In genomic region chr4:184215709-184216328, GRCh38 we compare ENCODE assay signal across 23 cellular contexts. TPM values are rescaled to one million over a fixed set of nuclear protein-coding genes. Genes with fewer than 3 reads are reported as not detected.
DNase-seq lines count a peak whose midpoint lies in the region; TF ChIP-seq lines count a peak whose summit lies in the region.
"Had no signal": no experiment of that assay in that cellular context is flagged by ENCODE, and none has a peak within 500 bp of the region (broad histone marks: within the 10 kb centered on the region; RNA-seq: fewer than 3 reads in every experiment).

No MANE protein-coding gene starts in this region.

- no peak overlapping the region for H3K23ac ChIP-seq in neuronal stem cell (ENCODE audit: low read depth, low read length, poor library complexity)

- no peaks in the 10 kb centered on the region for H3K79me1 ChIP-seq in neuronal stem cell (ENCODE audit: low read depth, low read length)

- H3K4me3 ChIP-seq in neuronal stem cell (ENCODE audit: low read length in 2 of 2) (no peak overlapping the region), lower leg skin (ENCODE audit: low read depth, poor library complexity, severe bottlenecking) (no peak overlapping the region)
- H3K4me3 ChIP-seq: heart left ventricle, lower lobe of right lung had no signal

- H3K18ac ChIP-seq in neuronal stem cell (ENCODE audit: low read length) = peak overlapping the region; percentile 39

- peak overlapping the region; percentile 60 for H2AFZ ChIP-seq in neuronal stem cell (ENCODE audit: low read length)
- H2AFZ ChIP-seq: parathyroid adenoma had no signal

- H3K4ac ChIP-seq in neuronal stem cell (ENCODE audit: low read length) = no peak overlapping the region

- H2BK12ac ChIP-seq in neuronal stem cell (ENCODE audit: low read length) = no peak overlapping the region

- no peak overlapping the region for H3K27ac ChIP-seq in neuronal stem cell (replicated peaks; ENCODE audit: low read length)
- H3K27ac ChIP-seq: heart left ventricle, lower lobe of right lung, parathyroid adenoma had no signal

- no peaks in the 10 kb centered on the region for H3K36me3 ChIP-seq in neuronal stem cell (replicated peaks in 1 of 2; ENCODE audit: control insufficient read depth in 2 of 2, insufficient read depth in 2 of 2, low read length in 2 of 2)
- H3K36me3 ChIP-seq: heart left ventricle, lower lobe of right lung had no signal

- H4K91ac ChIP-seq in neuronal stem cell (ENCODE audit: low read depth, low read length, poor library complexity) = no peak overlapping the region

- peaks cover 2 to 3% of the 10 kb centered on the region in 2 donors for H3K4me1 ChIP-seq in neuronal stem cell (ENCODE audit: control insufficient read depth in 2 of 2, insufficient read depth in 1 of 2, low read depth in 1 of 2, low read length in 2 of 2)
- H3K4me1 ChIP-seq: Caco-2, heart left ventricle, lower lobe of right lung, parathyroid adenoma had no signal

- no peak overlapping the region for H3K4me2 ChIP-seq in neuronal stem cell (ENCODE audit: insufficient read depth, low read length, poor library complexity, severe bottlenecking)

- no CpG with 5 or more reads among the region's 10 CpGs for WGBS in neuronal stem cell (ENCODE audit: extremely low coverage in 2 of 2, insufficient read length in 2 of 2, insufficient replicate concordance in 1 of 2), 2 donors
- WGBS in lower leg skin, 2 donors = 50 to 57% methylated on average over 10 of the region's 10 CpGs

- no peak overlapping the region for H4K8ac ChIP-seq in neuronal stem cell (ENCODE audit: low read depth, low read length)

- TF ChIP-seq CTCF in lower leg skin (IDR thresholded peaks at IDR 0.05) = no peak

- H3K14ac ChIP-seq in neuronal stem cell (ENCODE audit: low read length) = no peak overlapping the region

- peaks cover 0 to 35% (median 0%) of the 10 kb centered on the region in 3 experiments for H3K27me3 ChIP-seq in neuronal stem cell (ENCODE audit: control insufficient read depth in 3 of 3, insufficient read depth in 3 of 3, low read depth in 1 of 3, low read length in 3 of 3)

- H2BK5ac ChIP-seq in neuronal stem cell (ENCODE audit: low read length) = no peak overlapping the region

- intact Hi-C loops in lower leg skin (cut with DNase I; ENCODE audit: low total_unique reads) = no loop called here

- no peak overlapping the region for H2BK120ac ChIP-seq in neuronal stem cell (ENCODE audit: low read depth, low read length)

- no peak for TF ChIP-seq POLR2A in lower leg skin (IDR thresholded peaks at IDR 0.05)

- H2AK5ac ChIP-seq in neuronal stem cell (ENCODE audit: low read depth, low read length) = no peak overlapping the region

- peak; percentile 20 for DNase-seq in NCI-H82 (lab: John Stamatoyannopoulos, UW)
- no peak for DNase-seq in NCI-H82 treated with DMSO at 0.1 percent for 48 hours (lab: John Stamatoyannopoulos, UW; ENCODE audit: unreplicated experiment)
- peak; percentile 31 for DNase-seq in inferior parietal cortex (ENCODE audit: extremely low spot score)
- no peak for DNase-seq in neuronal stem cell (ENCODE audit: low spot score)
- no peak for DNase-seq in OCI-M2 (lab: John Stamatoyannopoulos, UW; ENCODE audit: unreplicated experiment)
- DNase-seq in NCI-H2171 treated with DMSO at 0.1 percent for 48 hours (lab: John Stamatoyannopoulos, UW) = no peak
- no peak for DNase-seq in glomerular visceral epithelial cell (ENCODE audit: extremely low spot score)
- DNase-seq in lower leg skin (ENCODE audit: low spot score in 2 of 2) = no peak
- DNase-seq: 8988T; activated T-cell treated with anti-CD3 and anti-CD28 coated beads, Interleukin-2, amount 50 U/mL, for 72 hours; AML-193; Caco-2; H7; heart left ventricle; immature natural killer cell; Karpas-422; lower lobe of right lung; NCI-H1092; NCI-H2081 treated with DMSO at 0.1 percent for 48 hours; NCI-H524 treated with DMSO at 0.1 percent for 48 hours; stimulated activated naive CD8-positive, alpha-beta T cell treated with anti-CD3 and anti-CD28 coated beads, Interleukin-15, Interleukin-2, amounts not matched to agents 100 U/mL and 50 U/mL, for 24 hours had no signal

- no peaks in the 10 kb centered on the region for H3K9me3 ChIP-seq in neuronal stem cell (replicated peaks in 1 of 2; ENCODE audit: control insufficient read depth in 2 of 2, insufficient read depth in 1 of 2, low read depth in 1 of 2, low read length in 2 of 2)
- H3K9me3 ChIP-seq: Caco-2, lower lobe of right lung had no signal

- no peak overlapping the region for H2BK15ac ChIP-seq in neuronal stem cell (ENCODE audit: low read length)

- peak overlapping the region; percentile 3 for H3K9ac ChIP-seq in neuronal stem cell (ENCODE audit: low read depth, low read length, poor library complexity)
- H3K9ac ChIP-seq: parathyroid adenoma had no signal

RNA-seq across cellular contexts. Expression of gene ENPP6, which starts 1.9 kb away (rescaled TPM):
- polyA plus RNA-seq in neuronal stem cell (2013, experiment 1 of 2) = 0.01 TPM
- 0.01 TPM for polyA plus RNA-seq in neuronal stem cell (2013, experiment 2 of 2)
- under 1 TPM in 1 of 4 donors, not detected in 3; 0.16 TPM for total RNA-seq in lower leg skin
- total RNA-seq: Caco-2, H7, HT1080 had no signal

Comparison
In these comparisons a context has a peak if more than half of its experiments do, and no peak if none do; other contexts are left out.
1. DNase-seq: peak in NCI-H82 (single experiment) and inferior parietal cortex (single experiment); none in NCI-H82 treated with DMSO at 0.1 percent for 48 hours (single experiment), neuronal stem cell (single experiment), OCI-M2 (single experiment), NCI-H2171 treated with DMSO at 0.1 percent for 48 hours (single experiment), glomerular visceral epithelial cell (single experiment) and lower leg skin (0 of 2).